In the genomic region with DNA sequence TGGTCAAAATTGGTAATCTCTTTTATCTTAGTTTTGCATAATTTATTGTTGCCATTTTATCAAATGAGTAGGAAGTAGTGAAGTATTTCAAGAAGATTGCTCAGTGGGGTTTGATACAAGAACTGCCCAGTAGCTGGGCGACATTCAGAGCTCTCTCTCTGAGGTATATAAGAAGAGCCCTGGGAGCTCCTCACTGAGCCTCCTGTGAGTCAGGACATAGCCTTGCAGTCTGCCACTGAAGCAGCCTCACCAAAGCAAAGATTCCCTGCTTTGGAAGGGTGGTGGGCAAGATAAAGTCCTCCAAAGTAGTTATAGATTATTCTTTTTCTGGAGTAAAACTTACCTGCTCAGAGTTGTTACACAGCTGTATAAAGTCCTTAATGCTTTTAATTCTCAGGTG, we compare ENCODE assay signal across 20 cellular contexts. TPM values are rescaled to one million over a fixed set of nuclear protein-coding genes. Genes with fewer than 3 reads are reported as not detected.
DNase-seq lines count a peak whose midpoint lies in the region; ATAC-seq, FAIRE-seq and TF ChIP-seq lines count a peak whose summit lies in the region.
"Had no signal": no experiment of that assay in that cellular context is flagged by ENCODE, and none has a peak within 500 bp of the region (broad histone marks: within the 10 kb centered on the region; RNA-seq: fewer than 3 reads in every experiment).

No MANE protein-coding gene starts in this region.

- no peaks in the 10 kb centered on the region for H3K27me3 Mint-ChIP-seq in CD4-positive, alpha-beta T cell
- no peaks in the 10 kb centered on the region for H3K27me3 Mint-ChIP-seq in chondrocyte (ENCODE audit: low read depth)

- H3K36me3 Mint-ChIP-seq in CD4-positive, alpha-beta T cell (ENCODE audit: low read depth), result peaks cover 74% of the 10 kb centered on the region
- peaks cover 28% of the 10 kb centered on the region for H3K36me3 Mint-ChIP-seq in chondrocyte (ENCODE audit: low read depth)

- no peak for TF ChIP-seq CTCF in CD4-positive, alpha-beta T cell (IDR thresholded peaks at IDR 0.05)
- no peak for TF ChIP-seq CTCF in chondrocyte (IDR thresholded peaks at IDR 0.05)

- H3K4me3 Mint-ChIP-seq in CD4-positive, alpha-beta T cell, result no peak overlapping the region
- no peak overlapping the region for H3K4me3 Mint-ChIP-seq in chondrocyte (ENCODE audit: unreplicated experiment)

- H3K4me1 ChIP-seq in small intestine (ENCODE audit: control insufficient read depth in 2 of 2, insufficient read depth in 1 of 2, low read depth in 1 of 2, low read length in 1 of 2), result no peaks in the 10 kb centered on the region
- H3K4me1 ChIP-seq: body of pancreas, testis had no signal

- WGBS in small intestine, 3 donors, result 87 to 90% (median 90%) methylated on average over 1 of the region's 1 CpG

- H3K27ac ChIP-seq in CD4-positive, alpha-beta T cell (ENCODE audit: low read depth, low read length), result no peak overlapping the region
- H3K27ac ChIP-seq in small intestine (ENCODE audit: low read depth in 1 of 2, low read length in 1 of 2), result no peak overlapping the region
- H3K27ac ChIP-seq: body of pancreas, testis had no signal

- POLR2A ChIA-PET in CD4-positive, alpha-beta T cell (lab: Charles Lee), result interaction anchor here (0.9 to 1.0 kb wide), 2 partner anchors 27 to 119 kb away, joined by 3 to 5 read pairs; partner anchors contain the start of gene SKIL

- H3K4me1 Mint-ChIP-seq in CD4-positive, alpha-beta T cell (ENCODE audit: low read depth), result peaks cover 13% of the 10 kb centered on the region
- H3K4me1 Mint-ChIP-seq in chondrocyte (ENCODE audit: low read depth), result peaks cover 12% of the 10 kb centered on the region

- FAIRE-seq in small intestine (lab: Jason Lieb, UNC) (no peak), RCC 7860 (lab: Jason Lieb, UNC) (no peak)
- FAIRE-seq: endometrium, G401.6, GM19239, islet of Langerhans had no signal

- no peak overlapping the region for H3K4me3 ChIP-seq in small intestine (ENCODE audit: low read depth in 1 of 2, low read length in 2 of 2)
- H3K4me3 ChIP-seq: body of pancreas, testis had no signal

- no peak for ATAC-seq in CD4-positive, alpha-beta T cell (ENCODE audit: poor library complexity)
- ATAC-seq in HG03097 (IDR thresholded peaks at IDR 0.05; ENCODE audit: low FRiP score, unreplicated experiment), result no peak
- ATAC-seq: body of pancreas had no signal

- intact Hi-C loops in CD4-positive, alpha-beta T cell (cut with DNase I, micrococcal nuclease), result no loop called here

- no peak for DNase-seq in CD4-positive, alpha-beta T cell
- peak; percentile 39 for DNase-seq in HT1080 (ENCODE audit: low read depth)
- no peak for DNase-seq in chondrocyte (ENCODE audit: low spot score)
- DNase-seq in non-pigmented ciliary epithelial cell (ENCODE audit: low read depth), result peak; percentile 38
- DNase-seq in small intestine, result no peak
- no peak for DNase-seq in GDM1 (lab: John Stamatoyannopoulos, UW)
- no peak for DNase-seq in RCC 7860 (ENCODE audit: low spot score)
- DNase-seq: activated CD4-positive, alpha-beta T cell treated with anti-CD3 and anti-CD28 coated beads, Interleukin-2, amount 50 U/mL, for 4 hours; body of pancreas; NCI-H1105; NK-92 treated with Interleukin-12 subunit alpha and Interleukin-12 subunit beta, amount 100 ng/mL, for 24 hours; posterior cingulate gyrus; SHP77 treated with DMSO at 0.1 percent for 48 hours; testis had no signal

- no peaks in the 10 kb centered on the region for H3K9me3 Mint-ChIP-seq in CD4-positive, alpha-beta T cell
- no peaks in the 10 kb centered on the region for H3K9me3 Mint-ChIP-seq in chondrocyte (ENCODE audit: low read depth)
- H3K9me3 Mint-ChIP-seq: activated T-helper 2 cell treated with anti-CD3 and anti-CD28 coated beads, Interferon-gamma antibody, Interleukin-2, Interleukin-4, amounts not matched to agents 10 μg/mL and 5 μg/mL and 100 μg/mL, durations not matched to agents 14 hours and 24 hours and 36 hours had no signal

- H3K9me3 ChIP-seq in CD4-positive, alpha-beta T cell (ENCODE audit: control insufficient read depth, low read length), result no peaks in the 10 kb centered on the region
- H3K9me3 ChIP-seq in small intestine (ENCODE audit: control insufficient read depth, low read depth), result no peaks in the 10 kb centered on the region
- H3K9me3 ChIP-seq: body of pancreas, testis had no signal

- peaks cover 9 to 21% of the 10 kb centered on the region in 2 donors for H3K36me3 ChIP-seq in small intestine (ENCODE audit: control insufficient read depth in 2 of 2, insufficient read depth in 2 of 2, low read length in 2 of 2)

- H3K27ac Mint-ChIP-seq in CD4-positive, alpha-beta T cell, result peak overlapping the region; percentile 12
- peak overlapping the region; percentile 68 for H3K27ac Mint-ChIP-seq in chondrocyte (ENCODE audit: unreplicated experiment)
- H3K27ac Mint-ChIP-seq: activated T-helper 2 cell treated with anti-CD3 and anti-CD28 coated beads, Interferon-gamma antibody, Interleukin-2, Interleukin-4, amounts not matched to agents 10 μg/mL and 5 μg/mL and 100 μg/mL, durations not matched to agents 14 hours and 24 hours and 36 hours had no signal

- no peaks in the 10 kb centered on the region for H3K27me3 ChIP-seq in CD4-positive, alpha-beta T cell (ENCODE audit: control insufficient read depth, insufficient read depth, low read length)
- H3K27me3 ChIP-seq in small intestine (ENCODE audit: control insufficient read depth in 2 of 2, insufficient read depth in 2 of 2, low read length in 2 of 2), result no peaks in the 10 kb centered on the region
- H3K27me3 ChIP-seq: body of pancreas, testis had no signal

- CTCF ChIA-PET in CD4-positive, alpha-beta T cell (lab: Charles Lee), result interaction anchor here (1.3 kb wide), 1 partner anchor 30 kb away, joined by 4 read pairs; no protein-coding TSS in a partner anchor

RNA-seq across cellular contexts. Expression of gene SKIL, which starts 26.1 kb away (rescaled TPM):
- total RNA-seq in CD4-positive, alpha-beta T cell, result 100 to 1,000 TPM; 121 to 130 TPM
- total RNA-seq in HT1080 (2014; rRNA removed; shearing (Covaris generic)), result 26.0 and 34.8 TPM in 2 replicates
- polyA plus RNA-seq in HT1080 (2015; cell fraction: cytosol; rRNA removed), result 18.9 and 28.9 TPM in 2 replicates
- 65.0 and 66.3 TPM in 2 replicates for polyA plus RNA-seq in HT1080 (2015; cell fraction: nucleus; rRNA removed)
- 94.0 to 177 TPM (median 96.0 TPM) in 3 replicates for total RNA-seq in chondrocyte
- 10 to 100 TPM; 10.6 to 18.1 (median 15.1) TPM for polyA plus RNA-seq in small intestine

RNA-seq across cellular contexts. Expression of gene CLDN11, which starts 35.1 kb away (rescaled TPM):
- not detected for total RNA-seq in CD4-positive, alpha-beta T cell
- 0.23 TPM in 1 of 2 replicates, not detected in the other for total RNA-seq in HT1080 (2014; rRNA removed; shearing (Covaris generic))
- polyA plus RNA-seq in HT1080 (2015; cell fraction: cytosol; rRNA removed), result 0.11 TPM in 1 of 2 replicates, not detected in the other
- polyA plus RNA-seq in HT1080 (2015; cell fraction: nucleus; rRNA removed), result 0.16 and 0.36 TPM in 2 replicates
- total RNA-seq in chondrocyte, result 0.51 to 2.5 TPM (median 0.62 TPM) in 3 replicates
- 1 to 10 TPM in 1 of 3 donors, under 1 TPM in 2; 0.45 to 6.5 (median 0.54) TPM for polyA plus RNA-seq in small intestine

Comparison
In these comparisons a context has a peak if more than half of its experiments do, and no peak if none do; other contexts are left out.
1. DNase-seq: peak in HT1080 (single experiment) and non-pigmented ciliary epithelial cell (single experiment); none in CD4-positive, alpha-beta T cell (0 of 10), chondrocyte (single experiment), small intestine (single experiment), GDM1 (single experiment) and RCC 7860 (single experiment).